In genomic region chr5:94024101-94024500, GRCh38 we compare ENCODE assay signal across 14 cellular contexts.
A peak's percentile ranks its signal among the peaks of the same experiment; 100 is the strongest.
DNase-seq lines count a peak whose midpoint lies in the region.
"Had no signal": no experiment of that assay in that cellular context is flagged by ENCODE, and none has a peak within 500 bp of the region (broad histone marks: within the 10 kb centered on the region; RNA-seq: fewer than 3 reads in every experiment).

No MANE protein-coding gene starts in this region.

- H2AFZ ChIP-seq in GM23248: no peak overlapping the region
- H2AFZ ChIP-seq: PC-9 had no signal

- H3K4me2 ChIP-seq in GM23248 (ENCODE audit: unreplicated experiment): no peak overlapping the region
- H3K4me2 ChIP-seq: PC-9 had no signal

- H3K9me3 ChIP-seq in GM23248 (ENCODE audit: low read depth): no peaks in the 10 kb centered on the region

- H3K4me3 ChIP-seq in GM23248: no peak overlapping the region
- H3K4me3 ChIP-seq: PC-9 had no signal

- no peaks in the 10 kb centered on the region for H4K20me1 ChIP-seq in GM23248 (ENCODE audit: insufficient read depth)

- H3K79me2 ChIP-seq in GM23248 (ENCODE audit: insufficient read depth): no peaks in the 10 kb centered on the region; the same call in 1 of the 2 replicates

- H3F3A ChIP-seq in GM23248 (ENCODE audit: insufficient read depth): peaks cover 6% of the 10 kb centered on the region; the same call in 1 of the 2 replicates

- H3K4me1 ChIP-seq in GM23248 (ENCODE audit: insufficient read depth): peaks cover 12% of the 10 kb centered on the region

- no peak overlapping the region for H3K27ac ChIP-seq in GM23248
- peak overlapping the region; percentile 15 for H3K27ac ChIP-seq in angular gyrus (ENCODE audit: low read depth, low read length)
- H3K27ac ChIP-seq: PC-9, RWPE1 had no signal

- H3K36me3 ChIP-seq in GM23248 (ENCODE audit: low read depth): no peaks in the 10 kb centered on the region

- no peaks in the 10 kb centered on the region for H3K27me3 ChIP-seq in GM23248 (replicated peaks; ENCODE audit: insufficient read depth)

- in situ Hi-C loops in GM23248 (cut with MboI): no loop called here

- no peaks in the 10 kb centered on the region for H3K9me2 ChIP-seq in GM23248 (ENCODE audit: insufficient read depth)

- DNase-seq in GM23248 (peak; percentile 52), fibroblast of gingiva (ENCODE audit: low read depth) (peak; percentile 11), stromal cell of bone marrow (ENCODE audit: low read depth) (peak; percentile 40), retina (no peak), mesenteric fat pad (ENCODE audit: low spot score) (no peak)
- DNase-seq in stimulated activated CD4-positive, alpha-beta T cell treated with anti-CD3 and anti-CD28 coated beads, Interleukin-4, amount 100 ng/mL, for 4 hours: no peak
- DNase-seq: KBM-7, NCI-H1417 treated with DMSO at 0.1 percent for 48 hours, NCI-H187 treated with DMSO at 0.1 percent for 48 hours, NCI-H345, NCI-H524 treated with DMSO at 0.1 percent for 48 hours, PC-9 had no signal

- no peak overlapping the region for H3K9ac ChIP-seq in GM23248

- WGBS in GM23248 (ENCODE audit: low coverage in 1 of 2, low lambda C conversion rate in 2 of 2, missing lambda C conversion rate in 2 of 2), 2 experiments: 66 to 75% methylated on average over 1 of the region's 1 CpG

Comparison
In these comparisons a context has a peak if more than half of its experiments do, and no peak if none do; other contexts are left out.
1. DNase-seq: peak in GM23248 (single experiment), fibroblast of gingiva (single experiment) and stromal cell of bone marrow (single experiment); none in stimulated activated CD4-positive, alpha-beta T cell treated with anti-CD3 and anti-CD28 coated beads, Interleukin-4, amount 100 ng/mL, for 4 hours (0 of 2), retina (single experiment) and mesenteric fat pad (single experiment).